In the genomic region with DNA sequence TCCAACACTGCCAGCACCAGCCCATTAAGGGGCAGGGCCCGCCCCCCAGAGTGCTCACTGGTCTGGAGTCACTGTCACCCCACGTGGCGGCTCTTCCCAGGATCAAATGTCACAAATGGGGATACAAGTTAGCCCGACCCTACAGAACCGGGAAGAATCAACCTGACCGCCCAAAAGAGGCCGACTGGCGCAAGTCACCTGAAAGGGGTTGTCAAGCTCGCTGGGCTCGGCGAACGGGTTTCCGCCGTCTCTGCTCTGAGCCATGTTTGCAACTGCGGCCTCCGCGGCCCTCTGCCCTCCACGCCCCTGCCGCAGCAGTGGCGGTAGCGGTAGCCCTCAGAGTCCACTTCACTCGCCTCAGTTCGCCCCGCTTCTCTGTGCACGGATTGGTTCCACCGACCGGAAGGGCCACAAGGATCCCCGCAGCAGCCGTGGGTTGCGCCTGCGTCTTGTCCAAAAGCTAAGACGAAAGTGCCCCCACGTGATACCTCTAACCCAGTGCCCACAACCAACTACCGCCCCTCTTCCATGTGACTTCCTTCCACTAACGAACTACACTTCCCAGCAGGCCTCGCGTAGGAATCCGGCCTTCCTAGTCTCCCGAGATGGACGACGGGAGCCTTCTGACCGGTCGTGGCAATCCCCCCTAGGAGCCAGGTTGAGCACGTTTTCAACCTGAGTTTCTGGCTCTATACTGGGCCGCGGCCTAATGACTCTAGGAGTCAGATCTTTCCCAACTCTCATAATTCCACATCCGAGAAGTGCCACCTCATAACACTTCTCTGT, we compare ENCODE assay signal across 8 cellular contexts. TPM values are rescaled to one million over a fixed set of nuclear protein-coding genes. Genes with fewer than 3 reads are reported as not detected.
DNase-seq lines count a peak whose midpoint lies in the region; ATAC-seq lines count a peak whose summit lies in the region.

TSS of gene SCAMP3 (minus strand) at position 473 of the 786 bp plus-strand sequence. CDS start at position 264, 209 bp downstream.

- H3K36me3 ChIP-seq in CD8-positive, alpha-beta memory T cell (ENCODE audit: insufficient read depth, low read length) = peaks cover 35% of the 10 kb centered on the region
- H3K36me3 ChIP-seq in effector memory CD4-positive, alpha-beta T cell (ENCODE audit: control insufficient read depth, insufficient read depth, low read length) = peaks cover 42% of the 10 kb centered on the region

- peak; percentile 82 to 91 (median 84) for DNase-seq in CD8-positive, alpha-beta memory T cell
- DNase-seq in HS-5 (ENCODE audit: low read depth) (peak; percentile 95), medulla oblongata (ENCODE audit: extremely low spot score) (peak; percentile 100)
- DNase-seq in NK-92 treated with Interleukin-12 subunit alpha and Interleukin-12 subunit beta, amount 100 ng/mL, for 24 hours (lab: John Stamatoyannopoulos, UW) = peak; percentile 94
- peak; percentile 93 for DNase-seq in activated CD8-positive, alpha-beta memory T cell treated with anti-CD3 and anti-CD28 coated beads for 24 hours
- DNase-seq in effector memory CD4-positive, alpha-beta T cell = peak; percentile 78 to 87 (median 80)
- DNase-seq in stimulated activated CD8-positive, alpha-beta memory T cell treated with anti-CD3 and anti-CD28 coated beads, Interleukin-12 subunit alpha, Interleukin-12 subunit beta, amount 100 ng/mL, for 1 hour (ENCODE audit: low read depth) = peak; percentile 80

- CTCF ChIA-PET in CD8-positive, alpha-beta memory T cell (lab: Charles Lee) = interaction anchor here (1.2 to 4.4 kb wide), 5 partner anchors 11 to 89 kb away, joined by 3 to 79 read pairs (median 6); partner anchors contain the start of genes CLK2 and KRTCAP2

- H3K27me3 ChIP-seq in CD8-positive, alpha-beta memory T cell (ENCODE audit: insufficient read depth, low read length, poor library complexity, severe bottlenecking) = no peaks in the 10 kb centered on the region
- H3K27me3 ChIP-seq in effector memory CD4-positive, alpha-beta T cell (replicated peaks; ENCODE audit: control insufficient read depth, insufficient read depth, low read length, poor library complexity, severe bottlenecking) = no peaks in the 10 kb centered on the region

- H3K27ac Mint-ChIP-seq in CD8-positive, alpha-beta memory T cell = peak within 1 kb of the TSS; percentile 80 to 99 (median 98)

- H3K27me3 Mint-ChIP-seq in CD8-positive, alpha-beta memory T cell = no peaks in the 10 kb centered on the region

- H3K4me1 Mint-ChIP-seq in CD8-positive, alpha-beta memory T cell = peaks cover 31 to 45% (median 36%) of the 10 kb centered on the region in 3 donors

- POLR2A ChIA-PET in CD8-positive, alpha-beta memory T cell (lab: Charles Lee) = interaction anchor here (0.5 to 2.4 kb wide), 10 partner anchors 11 to 1061 kb away, joined by 3 to 25 read pairs (median 3); partner anchors contain the start of genes ASH1L, CLK2 and MSTO1

- peak within 1 kb of the TSS; percentile 99 for H3K4me3 ChIP-seq in CD8-positive, alpha-beta memory T cell (ENCODE audit: low read length)
- peak within 1 kb of the TSS; percentile 82 for H3K4me3 ChIP-seq in effector memory CD4-positive, alpha-beta T cell (ENCODE audit: insufficient read depth, low read depth, low read length, poor library complexity, severe bottlenecking)

- H3K9me3 Mint-ChIP-seq in CD8-positive, alpha-beta memory T cell = no peaks in the 10 kb centered on the region

- H3K36me3 Mint-ChIP-seq in CD8-positive, alpha-beta memory T cell = peaks cover 6 to 79% (median 14%) of the 10 kb centered on the region in 3 donors

- H3K9me3 ChIP-seq in CD8-positive, alpha-beta memory T cell (ENCODE audit: low read length) = no peaks in the 10 kb centered on the region
- H3K9me3 ChIP-seq in effector memory CD4-positive, alpha-beta T cell (ENCODE audit: control insufficient read depth, low read length) = no peaks in the 10 kb centered on the region

- H3K4me1 ChIP-seq in CD8-positive, alpha-beta memory T cell (ENCODE audit: insufficient read depth, low read length) = peaks cover 22% of the 10 kb centered on the region
- peaks cover 16% of the 10 kb centered on the region for H3K4me1 ChIP-seq in effector memory CD4-positive, alpha-beta T cell (ENCODE audit: control insufficient read depth, insufficient read depth, low read length, poor library complexity, severe bottlenecking)

- ATAC-seq in GM19468 (IDR thresholded peaks at IDR 0.05; ENCODE audit: extremely low read depth, unreplicated experiment) = peak; percentile 82

- H3K27ac ChIP-seq in CD8-positive, alpha-beta memory T cell (ENCODE audit: low read depth, low read length) = peak within 1 kb of the TSS; percentile 82
- H3K27ac ChIP-seq in effector memory CD4-positive, alpha-beta T cell (ENCODE audit: insufficient read depth, low read length, poor library complexity, severe bottlenecking) = peak within 1 kb of the TSS; percentile 69

- peak within 1 kb of the TSS; percentile 95 to 100 (median 99) for H3K4me3 Mint-ChIP-seq in CD8-positive, alpha-beta memory T cell

RNA-seq across cellular contexts. Expression of gene SCAMP3, which starts in this region (rescaled TPM):
- 100 to 1,000 TPM; 152 to 158 TPM for total RNA-seq in CD8-positive, alpha-beta memory T cell
- polyA plus RNA-seq in CD8-positive, alpha-beta memory T cell = 179 TPM

Comparison
In these comparisons a context has a peak if more than half of its experiments do, and no peak if none do; other contexts are left out.
1. Peak in every context shown above with its lines: DNase-seq, ATAC-seq, H3K4me3 ChIP-seq and H3K27ac ChIP-seq.